15 cellular contexts compared by ENCODE assay signal in the genomic region with DNA sequence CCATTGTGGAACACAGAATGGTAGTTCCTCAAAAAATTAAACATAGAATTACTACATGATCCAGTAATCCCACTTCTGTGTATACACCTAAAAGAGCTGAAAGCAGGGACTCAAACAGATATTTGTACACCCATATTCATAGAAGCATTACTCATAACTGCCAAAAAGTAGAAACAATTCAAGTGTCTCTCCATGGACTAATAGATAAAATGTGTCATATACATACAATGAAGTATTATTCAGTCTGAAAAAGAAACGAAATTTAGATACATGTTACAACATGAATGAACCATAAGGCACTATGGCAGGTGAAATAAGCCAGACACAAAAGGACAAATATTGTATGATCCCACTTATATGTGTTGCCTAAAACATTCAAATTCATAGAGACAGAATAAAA.
DNase-seq lines count a peak whose midpoint lies in the region; ATAC-seq, FAIRE-seq and TF ChIP-seq lines count a peak whose summit lies in the region.
"Had no signal": no experiment of that assay in that cellular context is flagged by ENCODE, and none has a peak within 500 bp of the region (broad histone marks: within the 10 kb centered on the region; RNA-seq: fewer than 3 reads in every experiment).

No MANE protein-coding gene starts in this region.

- H3K4me1 ChIP-seq in RWPE2 (ENCODE audit: insufficient read depth, poor library complexity, severe bottlenecking): no peaks in the 10 kb centered on the region
- H3K4me1 ChIP-seq in mammary epithelial cell (ENCODE audit: insufficient read depth, low read length): peaks cover 11% of the 10 kb centered on the region
- H3K4me1 ChIP-seq in foreskin keratinocyte: peaks cover 24% of the 10 kb centered on the region

- peak; percentile 64 for FAIRE-seq in D721Med (lab: Jason Lieb, UNC)

- H3K9ac ChIP-seq in mammary epithelial cell (ENCODE audit: insufficient read depth, low read length): no peak overlapping the region
- H3K9ac ChIP-seq: BLaER1 treated with 17β-estradiol and CSF1 and Interleukin-3, amounts not matched to agents 10 nM and 100 nM had no signal

- no peak overlapping the region for H3K4me3 ChIP-seq in RWPE2 (ENCODE audit: severe bottlenecking)
- H3K4me3 ChIP-seq in mammary epithelial cell (replicated peaks in 1 of 3; ENCODE audit: insufficient read depth in 1 of 3, low read depth in 2 of 3, low read length in 3 of 3): no peak overlapping the region
- H3K4me3 ChIP-seq: BLaER1 treated with 17β-estradiol and CSF1 and Interleukin-3, amounts not matched to agents 10 nM and 100 nM had no signal

- no peak for DNase-seq in D721Med (ENCODE audit: insufficient read length, low spot score)
- no peak for DNase-seq in RWPE2 (ENCODE audit: low spot score)
- DNase-seq in mammary epithelial cell: peak; percentile 54
- DNase-seq in foreskin keratinocyte: peak; percentile 52 to 64
- DNase-seq in NCI-H2227 (lab: John Stamatoyannopoulos, UW; ENCODE audit: unreplicated experiment): no peak
- DNase-seq in kidney glomerular epithelial cell (lab: John Stamatoyannopoulos, UW): no peak
- no peak for DNase-seq in DMS114 treated with DMSO at 0.1 percent for 48 hours (lab: John Stamatoyannopoulos, UW; ENCODE audit: unreplicated experiment)
- DNase-seq: ACHN; CD4-positive, CD25-positive, alpha-beta regulatory T cell; DMS53; GF-D8; HCEC 1CT; HFFc6; IMR-90 had no signal

- BruUV-seq in mammary epithelial cell (replicated peaks; lab: Mats Ljungman, UMichigan): no TSS peak

- H3K27ac ChIP-seq in RWPE2 (ENCODE audit: poor library complexity, severe bottlenecking): no peak overlapping the region
- no peak overlapping the region for H3K27ac ChIP-seq in mammary epithelial cell (ENCODE audit: insufficient read depth, low read depth, low read length)
- H3K27ac ChIP-seq in foreskin keratinocyte: no peak overlapping the region
- H3K27ac ChIP-seq: BLaER1 treated with 17β-estradiol and CSF1 and Interleukin-3, amounts not matched to agents 10 nM and 100 nM had no signal

- dilution Hi-C loops in mammary epithelial cell (cut with HindIII; ENCODE audit: low sequenced_read_pairs): no loop called here

- TF ChIP-seq CTCF in D721Med (IDR thresholded peaks at IDR 0.05; ENCODE audit: insufficient read depth, missing control alignments): no peak
- no peak for TF ChIP-seq CTCF in RWPE2 (IDR thresholded peaks at IDR 0.05; ENCODE audit: poor library complexity, severe bottlenecking)
- no peak for TF ChIP-seq CTCF in mammary epithelial cell (conservative IDR thresholded peaks at IDR 0.05 in 1 of 2, IDR thresholded peaks at IDR 0.05 in 1 of 2; ENCODE audit: extremely low read depth in 1 of 2, insufficient read depth in 1 of 2, low read depth in 1 of 2, low read length in 2 of 2)
- TF ChIP-seq CTCF in foreskin keratinocyte (conservative IDR thresholded peaks at IDR 0.05): no peak

- no peak overlapping the region for H2AFZ ChIP-seq in mammary epithelial cell (ENCODE audit: low read depth, low read length)

- H3K27me3 ChIP-seq in RWPE2 (ENCODE audit: insufficient read depth, poor library complexity, severe bottlenecking) (no peaks in the 10 kb centered on the region), mammary epithelial cell (ENCODE audit: insufficient read depth, low read length) (no peaks in the 10 kb centered on the region), foreskin keratinocyte (no peaks in the 10 kb centered on the region)
- H3K27me3 ChIP-seq: BLaER1 treated with 17β-estradiol and CSF1 and Interleukin-3, amounts not matched to agents 10 nM and 100 nM had no signal

- in situ Hi-C loops in mammary epithelial cell (cut with MboI; ENCODE audit: low sequenced_read_pairs in 2 of 2): no loop called here

- H3K36me3 ChIP-seq in RWPE2 (ENCODE audit: low read depth): peaks cover 6% of the 10 kb centered on the region
- H3K36me3 ChIP-seq in mammary epithelial cell (ENCODE audit: insufficient read depth, low read length): peaks cover 6% of the 10 kb centered on the region

- WGBS in mammary epithelial cell (ENCODE audit: low coverage, missing lambda C conversion rate): 0% methylated on average over 1 of the region's 1 CpG

- intact Hi-C loops in mammary epithelial cell (cut with micrococcal nuclease): no loop called here

- no peaks in the 10 kb centered on the region for H3K79me2 ChIP-seq in mammary epithelial cell (ENCODE audit: insufficient read depth, low read length)

- ATAC-seq in RWPE2 (ENCODE audit: low read depth): peak; percentile 38; the same call in 1 of the 3 replicates
- peak; percentile 94 for ATAC-seq in foreskin keratinocyte

- H4K20me1 ChIP-seq in mammary epithelial cell (ENCODE audit: insufficient read depth, low read length): no peaks in the 10 kb centered on the region

- no peaks in the 10 kb centered on the region for H3K9me3 ChIP-seq in RWPE2 (ENCODE audit: severe bottlenecking)
- H3K9me3 ChIP-seq in mammary epithelial cell (replicated peaks; ENCODE audit: insufficient read depth, low read length): no peaks in the 10 kb centered on the region
- H3K9me3 ChIP-seq: BLaER1 treated with 17β-estradiol and CSF1 and Interleukin-3, amounts not matched to agents 10 nM and 100 nM had no signal

- no peak overlapping the region for H3K4me2 ChIP-seq in mammary epithelial cell (ENCODE audit: insufficient read depth, low read depth, low read length)
- H3K4me2 ChIP-seq: BLaER1 treated with 17β-estradiol and CSF1 and Interleukin-3, amounts not matched to agents 10 nM and 100 nM had no signal

- CTCF ChIA-PET in mammary epithelial cell (lab: Charles Lee; ENCODE audit: low non-redundant PET): no interaction called here

Comparison
In these comparisons a context has a peak if more than half of its experiments do, and no peak if none do; other contexts are left out.
1. DNase-seq: peak in mammary epithelial cell (single experiment) and foreskin keratinocyte (2 of 2); none in D721Med (single experiment), RWPE2 (single experiment), NCI-H2227 (single experiment), kidney glomerular epithelial cell (single experiment) and DMS114 treated with DMSO at 0.1 percent for 48 hours (single experiment).